ENCODE assay signal across 19 cellular contexts in the genomic region with DNA sequence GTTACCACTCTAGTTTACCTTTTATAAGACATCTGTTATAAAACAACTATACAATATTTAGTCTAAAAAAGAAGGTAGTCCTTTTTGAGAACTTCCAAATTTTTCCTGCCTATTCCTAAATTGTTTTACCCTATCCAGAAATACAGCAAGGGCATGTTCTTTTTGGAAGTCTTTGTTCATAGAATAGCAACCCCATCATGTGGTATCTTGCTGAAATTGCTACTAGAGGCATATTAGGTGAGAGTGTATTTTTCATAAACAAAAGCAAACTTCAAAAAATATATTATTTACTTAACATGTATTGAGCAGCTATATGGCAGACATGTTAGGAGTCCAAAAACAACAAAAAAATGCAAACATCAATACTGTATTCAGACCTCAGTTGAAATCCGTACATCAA.
DNase-seq lines count a peak whose midpoint lies in the region; TF ChIP-seq lines count a peak whose summit lies in the region.
"Had no signal": no experiment of that assay in that cellular context is flagged by ENCODE, and none has a peak within 500 bp of the region (broad histone marks: within the 10 kb centered on the region; RNA-seq: fewer than 3 reads in every experiment).

No MANE protein-coding gene starts in this region.

- H3K27me3 ChIP-seq in liver (ENCODE audit: control insufficient read depth in 4 of 4, insufficient read depth in 4 of 4, low read length in 3 of 4), result peaks cover 0 to 2% (median 0%) of the 10 kb centered on the region in 4 donors
- H3K27me3 ChIP-seq: ascending aorta, BLaER1, SJSA1 had no signal

- no peak overlapping the region for H3K9ac ChIP-seq in liver (ENCODE audit: low read depth in 1 of 2, low read length in 2 of 2)
- H3K9ac ChIP-seq: BLaER1 had no signal

- TF ChIP-seq CTCF in liver (IDR thresholded peaks at IDR 0.05; ENCODE audit: low read depth, low read length, missing input control), result no peak

- TF ChIP-seq RAD21 in liver (IDR thresholded peaks at IDR 0.05), result peak; percentile 14 to 25

- DNase-seq in DMS 273 (lab: John Stamatoyannopoulos, UW; ENCODE audit: unreplicated experiment) (peak; percentile 58), HT-29 (ENCODE audit: low spot score) (peak; percentile 18), RKO (ENCODE audit: low spot score) (peak; percentile 1), SIG-M5 (lab: John Stamatoyannopoulos, UW) (no peak), globus pallidus (ENCODE audit: low spot score) (no peak), DMS114 treated with DMSO at 0.1 percent for 48 hours (lab: John Stamatoyannopoulos, UW; ENCODE audit: unreplicated experiment) (no peak)
- DNase-seq: activated CD4-positive, alpha-beta T cell treated with anti-CD3 and anti-CD28 coated beads for 4 hours; activated CD8-positive, alpha-beta memory T cell treated with anti-CD3 and anti-CD28 coated beads, Interleukin-2, amount 50 U/mL, for 48 hours; activated gamma-delta T cell treated with Interleukin-2 at 50 U/mL for 16 hours; cortex of kidney; DMS79 treated with DMSO at 0.1 percent for 48 hours; head of caudate nucleus; NCI-H2227 treated with DMSO at 0.1 percent for 48 hours; occipital lobe had no signal

- H3K9me3 ChIP-seq in liver (ENCODE audit: control insufficient read depth in 4 of 4, low read length in 3 of 4), result peaks cover 0 to 4% (median 1%) of the 10 kb centered on the region in 4 donors
- H3K9me3 ChIP-seq: BLaER1, SJSA1, thoracic aorta had no signal

- H3K36me3 ChIP-seq in liver (ENCODE audit: control insufficient read depth in 4 of 4, insufficient read depth in 3 of 4, low read depth in 1 of 4, low read length in 3 of 4), result no peaks in the 10 kb centered on the region
- H3K36me3 ChIP-seq: ascending aorta, BLaER1, SJSA1, thoracic aorta had no signal

- H3K4me3 ChIP-seq in liver (ENCODE audit: low read depth in 1 of 3, low read length in 3 of 3), result no peak overlapping the region
- H3K4me3 ChIP-seq: ascending aorta, BLaER1, SJSA1, thoracic aorta had no signal

- H3K27ac ChIP-seq in liver (ENCODE audit: low read depth in 1 of 2, low read length in 2 of 2), result no peak overlapping the region
- H3K27ac ChIP-seq: ascending aorta, BLaER1, SJSA1, thoracic aorta had no signal

- H3K4me1 ChIP-seq in liver (ENCODE audit: control insufficient read depth in 4 of 4, insufficient read depth in 4 of 4, low read length in 3 of 4), result no peaks in the 10 kb centered on the region
- H3K4me1 ChIP-seq: BLaER1, SJSA1 had no signal

- 80% methylated on average over 1 of the region's 1 CpG for WGBS in liver

TF ChIP-seq in liver, 16 proteins besides CTCF, POLR2A, EP300 and RAD21:
- TF ChIP-seq FOXA1 (IDR thresholded peaks at IDR 0.05) (no peak), EGR1 (IDR thresholded peaks at IDR 0.05; ENCODE audit: low read depth in 2 of 2) (no peak)
- TF ChIP-seq, protein P1, sequence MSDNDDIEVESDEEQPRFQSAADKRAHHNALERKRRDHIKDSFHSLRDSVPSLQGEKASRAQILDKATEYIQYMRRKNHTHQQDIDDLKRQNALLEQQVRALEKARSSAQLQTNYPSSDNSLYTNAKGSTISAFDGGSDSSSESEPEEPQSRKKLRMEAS (IDR thresholded peaks at IDR 0.05), result no peak
TF ChIP-seq in liver: peak in this region for 0.

Comparison
In these comparisons a context has a peak if more than half of its experiments do, and no peak if none do; other contexts are left out.
1. DNase-seq: peak in DMS 273 (single experiment), HT-29 (single experiment) and RKO (single experiment); none in SIG-M5 (single experiment), globus pallidus (single experiment) and DMS114 treated with DMSO at 0.1 percent for 48 hours (single experiment).